ENCODE assay signal across 23 cellular contexts in the genomic region with DNA sequence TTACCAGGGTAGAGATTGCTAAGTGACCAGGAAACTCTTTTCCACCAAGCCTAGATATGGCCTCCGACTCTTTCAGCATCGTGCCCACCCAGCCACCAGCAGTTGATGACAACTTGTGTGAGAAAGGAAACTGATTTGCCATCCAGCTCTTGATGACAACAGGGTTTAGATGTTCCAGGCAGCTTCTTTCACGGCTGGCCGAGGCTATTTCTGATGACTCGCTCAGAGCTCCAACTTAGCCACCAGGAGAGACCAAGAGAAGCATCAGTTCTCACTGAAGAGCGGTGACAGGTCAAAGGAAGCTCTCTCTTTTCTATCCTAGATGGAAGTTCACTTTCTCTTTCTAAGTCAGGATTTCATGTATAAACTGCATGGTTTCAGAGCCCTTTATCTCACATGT.
DNase-seq lines count a peak whose midpoint lies in the region; ATAC-seq and TF ChIP-seq lines count a peak whose summit lies in the region.
"Had no signal": no experiment of that assay in that cellular context is flagged by ENCODE, and none has a peak within 500 bp of the region (broad histone marks: within the 10 kb centered on the region; RNA-seq: fewer than 3 reads in every experiment).

No MANE protein-coding gene starts in this region.

- DNase-seq in left cardiac atrium (peak; percentile 26), heart right ventricle (no peak), kidney tubule cell (ENCODE audit: low spot score) (peak; percentile 73), NCI-H446 (lab: John Stamatoyannopoulos, UW) (no peak), germinal center (ENCODE audit: low spot score) (no peak), superior temporal gyrus (ENCODE audit: extremely low spot score) (no peak)
- DNase-seq: 8988T; ACHN; BE2C; CD8-positive, alpha-beta memory T cell; DMS 273 treated with DMSO at 0.1 percent for 48 hours; DMS79; KBM-7; MM.1S; NCI-H2029; NCI-H526 treated with DMSO at 0.1 percent for 48 hours; PC-9; Right ventricle myocardium superior; RPMI8226 had no signal

- no peaks in the 10 kb centered on the region for H3K4me1 ChIP-seq in heart right ventricle
- H3K4me1 ChIP-seq: BE2C, SJSA1 had no signal

- H3K4me3 ChIP-seq in heart right ventricle, result no peak overlapping the region
- H3K4me3 ChIP-seq: PC-9, SJSA1 had no signal

- no peak overlapping the region for H3K4me3 Mint-ChIP-seq in activated T-helper 17 cell treated with anti-CD3 and anti-CD28 coated beads, Interleukin-2, amount 50 U/mL, for 72 hours
- H3K4me3 Mint-ChIP-seq: CD14-positive monocyte; CD8-positive, alpha-beta memory T cell had no signal

- no peaks in the 10 kb centered on the region for H3K36me3 ChIP-seq in heart right ventricle
- H3K36me3 ChIP-seq: BE2C, SJSA1 had no signal

- H3K4me1 Mint-ChIP-seq in activated T-helper 17 cell treated with anti-CD3 and anti-CD28 coated beads, Interleukin-2, amount 50 U/mL, for 72 hours, result peaks cover 7% of the 10 kb centered on the region
- H3K4me1 Mint-ChIP-seq: CD14-positive monocyte had no signal

- ATAC-seq in left cardiac atrium, result peak; percentile 90 to 95
- no peak for ATAC-seq in heart right ventricle
- ATAC-seq in activated T-helper 17 cell treated with anti-CD3 and anti-CD28 coated beads, Interleukin-2, amount 50 U/mL, for 72 hours (replicated peaks), result peak; percentile 38
- ATAC-seq: HCT116 had no signal

- H3K36me3 Mint-ChIP-seq in activated T-helper 17 cell treated with anti-CD3 and anti-CD28 coated beads, Interleukin-2, amount 50 U/mL, for 72 hours (ENCODE audit: low read depth), result no peaks in the 10 kb centered on the region
- H3K36me3 Mint-ChIP-seq: CD14-positive monocyte; CD8-positive, alpha-beta memory T cell had no signal

- H3K27ac ChIP-seq in heart right ventricle, result no peak overlapping the region
- H3K27ac ChIP-seq: PC-9, SJSA1 had no signal

- 33 to 51% methylated on average over 6 of the region's 6 CpGs for WGBS in heart right ventricle, 2 donors

- H3K27ac Mint-ChIP-seq in activated T-helper 17 cell treated with anti-CD3 and anti-CD28 coated beads, Interleukin-2, amount 50 U/mL, for 72 hours, result no peak overlapping the region
- H3K27ac Mint-ChIP-seq: CD8-positive, alpha-beta memory T cell had no signal

- no peak for TF ChIP-seq CTCF in heart right ventricle (IDR thresholded peaks at IDR 0.05)

- no peaks in the 10 kb centered on the region for H3K9me3 ChIP-seq in heart right ventricle
- H3K9me3 ChIP-seq: BE2C, SJSA1 had no signal

- H3K27me3 ChIP-seq in heart right ventricle, result peaks cover 0 to 25% (median 0%) of the 10 kb centered on the region in 7 donors

- peaks cover 5% of the 10 kb centered on the region for H3K9me3 Mint-ChIP-seq in activated T-helper 17 cell treated with anti-CD3 and anti-CD28 coated beads, Interleukin-2, amount 50 U/mL, for 72 hours
- H3K9me3 Mint-ChIP-seq: CD8-positive, alpha-beta memory T cell had no signal

- H3K27me3 Mint-ChIP-seq in activated T-helper 17 cell treated with anti-CD3 and anti-CD28 coated beads, Interleukin-2, amount 50 U/mL, for 72 hours, result peaks cover 7% of the 10 kb centered on the region

- intact Hi-C loops in left cardiac atrium (cut with DNase I) (no loop called here), heart right ventricle (cut with DNase I) (no loop called here)

Comparison
In these comparisons a context has a peak if more than half of its experiments do, and no peak if none do; other contexts are left out.
1. ATAC-seq: peak in left cardiac atrium (2 of 2) and activated T-helper 17 cell treated with anti-CD3 and anti-CD28 coated beads, Interleukin-2, amount 50 U/mL, for 72 hours (single experiment); none in heart right ventricle (0 of 8).
2. DNase-seq: peak in left cardiac atrium (single experiment) and kidney tubule cell (single experiment); none in heart right ventricle (0 of 2), NCI-H446 (0 of 2), germinal center (single experiment) and superior temporal gyrus (single experiment).